23 cellular contexts compared by ENCODE assay signal in the genomic region with DNA sequence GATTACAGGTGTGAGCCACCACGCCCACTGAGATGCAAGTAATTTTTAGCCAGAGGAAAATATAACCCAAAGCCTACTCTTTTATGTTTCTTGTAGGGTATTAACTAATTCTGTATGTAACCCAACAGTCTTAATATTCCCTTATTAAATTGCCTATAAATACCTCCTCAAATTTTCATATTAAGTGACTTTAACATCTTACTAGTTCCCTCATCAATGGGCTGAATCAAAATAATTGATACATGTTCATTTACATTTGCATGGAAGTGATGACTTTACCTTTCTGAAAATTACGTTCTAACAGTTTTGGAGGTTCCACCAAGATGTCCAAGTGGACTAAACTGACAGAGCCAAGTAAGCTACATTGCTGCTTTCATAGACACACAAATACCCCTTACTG.
"Had no signal": no experiment of that assay in that cellular context is flagged by ENCODE, and none has a peak within 500 bp of the region (broad histone marks: within the 10 kb centered on the region; RNA-seq: fewer than 3 reads in every experiment).

No MANE protein-coding gene starts in this region.

- ATAC-seq: body of pancreas; foreskin keratinocyte; sciatic nerve; stimulated activated naive CD8-positive, alpha-beta T cell treated with anti-CD3 and anti-CD28 coated beads, Interleukin-15, amount 100 ng/mL, for 72 hours had no signal

- H3K4me3 Mint-ChIP-seq: T-helper 1 cell treated with Interleukin-12 subunit alpha and Interleukin-12 subunit beta and Interleukin-4 antibody, amounts not matched to agents 30 μg/mL and 1 μg/mL, for 36 hours had no signal

- H3K27me3 ChIP-seq: body of pancreas, dorsolateral prefrontal cortex, foreskin keratinocyte, ovary, testis, upper lobe of left lung had no signal

- H3K36me3 ChIP-seq: ovary, upper lobe of left lung had no signal

- H3K9me3 ChIP-seq: body of pancreas, ovary, testis, upper lobe of left lung had no signal

- DNase-seq: activated CD4-positive, alpha-beta T cell treated with anti-CD3 and anti-CD28 coated beads, Interleukin-2, amount 50 U/mL, for 1 hour; activated CD4-positive, CD25-positive, alpha-beta regulatory T cell treated with anti-CD3 and anti-CD28 coated beads, Interleukin-2, amount 50 U/mL, for 72 hours; activated CD8-positive, alpha-beta memory T cell treated with anti-CD3 and anti-CD28 coated beads for 24 hours; activated CD8-positive, alpha-beta memory T cell treated with anti-CD3 and anti-CD28 coated beads, Interleukin-2, amount 50 U/mL, for 48 hours; activated effector memory CD4-positive, alpha-beta T cell treated with Interleukin-2 at 50 U/mL for 16 hours; activated naive CD4-positive, alpha-beta T cell treated with anti-CD3 and anti-CD28 coated beads, Interleukin-2, amount 50 U/mL, for 16 hours; activated T-cell treated with anti-CD3 and anti-CD28 coated beads, Interleukin-2, amount 50 U/mL, for 48 hours; body of pancreas; caudate nucleus; dorsolateral prefrontal cortex; foreskin keratinocyte; hippocampal formation; islet precursor cell; nephron progenitor cell; ovary; stimulated activated CD4-positive, alpha-beta T cell treated with anti-CD3 and anti-CD28 coated beads, Interleukin-4, amount 100 ng/mL, for 1 hour; stimulated activated naive CD8-positive, alpha-beta T cell treated with anti-CD3 and anti-CD28 coated beads, Interleukin-15, amount 100 ng/mL, for 72 hours; testis; upper lobe of left lung had no signal

- H3K27ac Mint-ChIP-seq: nephron progenitor cell; stimulated activated naive CD8-positive, alpha-beta T cell treated with anti-CD3 and anti-CD28 coated beads, Interleukin-15, amount 100 ng/mL, for 72 hours; T-helper 1 cell treated with Interleukin-12 subunit alpha and Interleukin-12 subunit beta and Interleukin-4 antibody, amounts not matched to agents 30 μg/mL and 1 μg/mL, for 36 hours had no signal

- H3K4me3 ChIP-seq: body of pancreas, lung, ovary, smooth muscle cell, testis had no signal

- H3K9me3 Mint-ChIP-seq: stimulated activated naive CD8-positive, alpha-beta T cell treated with anti-CD3 and anti-CD28 coated beads, Interleukin-15, amount 100 ng/mL, for 72 hours; T-helper 1 cell treated with Interleukin-12 subunit alpha and Interleukin-12 subunit beta and Interleukin-4 antibody, amounts not matched to agents 30 μg/mL and 1 μg/mL, for 36 hours had no signal

- H3K27ac ChIP-seq: body of pancreas, dorsolateral prefrontal cortex, foreskin keratinocyte, ovary, testis had no signal

- H3K27me3 Mint-ChIP-seq: stimulated activated naive CD8-positive, alpha-beta T cell treated with anti-CD3 and anti-CD28 coated beads, Interleukin-15, amount 100 ng/mL, for 72 hours had no signal
